9 cellular contexts compared by ENCODE assay signal in genomic region chr1:87131809-87132663, GRCh38.
DNase-seq lines count a peak whose midpoint lies in the region; ATAC-seq lines count a peak whose summit lies in the region.
"Had no signal": no experiment of that assay in that cellular context is flagged by ENCODE, and none has a peak within 500 bp of the region (broad histone marks: within the 10 kb centered on the region; RNA-seq: fewer than 3 reads in every experiment).

No MANE protein-coding gene starts in this region.

- peak overlapping the region; percentile 70 to 85 for H3K18ac ChIP-seq in mesenchymal stem cell (ENCODE audit: low read depth in 1 of 2, low read length in 2 of 2)

- no peak overlapping the region for H2AK5ac ChIP-seq in mesenchymal stem cell (ENCODE audit: low read length, severe bottlenecking)

- 35% methylated on average over 58 of the region's 66 CpGs for WGBS in mesenchymal stem cell

- H3K4me1 ChIP-seq in BLaER1 treated with 17β-estradiol and CSF1 and Interleukin-3, amounts not matched to agents 10 nM and 100 nM = peaks cover 11 to 29% (median 22%) of the 10 kb centered on the region in 10 experiments
- H3K4me1 ChIP-seq in mesenchymal stem cell (ENCODE audit: control insufficient read depth, insufficient read depth, low read depth, low read length) = peaks cover 6% of the 10 kb centered on the region

- H3K79me1 ChIP-seq in mesenchymal stem cell (replicated peaks; ENCODE audit: low read length, poor library complexity, severe bottlenecking) = no peaks in the 10 kb centered on the region

- H2BK120ac ChIP-seq in mesenchymal stem cell (ENCODE audit: low read depth, low read length) = no peak overlapping the region

- H4K8ac ChIP-seq in mesenchymal stem cell (ENCODE audit: low read length) = peak overlapping the region; percentile 66

- peak overlapping the region; percentile 36 for H2BK15ac ChIP-seq in mesenchymal stem cell (ENCODE audit: low read depth, poor library complexity, severe bottlenecking)

- H2AFZ ChIP-seq in mesenchymal stem cell (ENCODE audit: low read depth, low read length) = peak overlapping the region; percentile 97

- H2BK5ac ChIP-seq in mesenchymal stem cell (ENCODE audit: low read depth, low read length, poor library complexity, severe bottlenecking) = no peak overlapping the region

- peak overlapping the region in 10 of 11 experiments; percentile 14 to 79 (median 72); a peak in 20 of 22 replicates for H3K27ac ChIP-seq in BLaER1 treated with 17β-estradiol and CSF1 and Interleukin-3, amounts not matched to agents 10 nM and 100 nM
- H3K27ac ChIP-seq in mesenchymal stem cell (ENCODE audit: low read length, poor library complexity, severe bottlenecking) = no peak overlapping the region
- H3K27ac ChIP-seq: epithelial cell of prostate had no signal

- peak overlapping the region in 1 of 2 experiments; percentile 13 for H3K4ac ChIP-seq in mesenchymal stem cell (ENCODE audit: low read depth in 1 of 2, low read length in 2 of 2)

- H3K4me2 ChIP-seq in BLaER1 treated with 17β-estradiol and CSF1 and Interleukin-3, amounts not matched to agents 10 nM and 100 nM = peak overlapping the region; percentile 91 to 99 (median 96)
- H3K4me2 ChIP-seq in mesenchymal stem cell (ENCODE audit: low read length, poor library complexity, severe bottlenecking) = peak overlapping the region; percentile 90

- H3K14ac ChIP-seq in mesenchymal stem cell (ENCODE audit: low read length in 2 of 2) = peak overlapping the region in 1 of 2 experiments; percentile 51

- H3K9me3 ChIP-seq in BLaER1 treated with 17β-estradiol and CSF1 and Interleukin-3, amounts not matched to agents 10 nM and 100 nM (replicated peaks in 1 of 11) = no peaks in the 10 kb centered on the region
- H3K9me3 ChIP-seq in mesenchymal stem cell (ENCODE audit: control insufficient read depth, low read length) = no peaks in the 10 kb centered on the region

- H2BK12ac ChIP-seq in mesenchymal stem cell (ENCODE audit: low read length in 2 of 2) = peak overlapping the region in 1 of 2 experiments; percentile 40

- no peaks in the 10 kb centered on the region for H4K20me1 ChIP-seq in BLaER1 treated with 17β-estradiol and CSF1 and Interleukin-3, amounts not matched to agents 10 nM and 100 nM

- no peaks in the 10 kb centered on the region for H3K36me3 ChIP-seq in BLaER1 treated with 17β-estradiol and CSF1 and Interleukin-3, amounts not matched to agents 10 nM and 100 nM
- H3K36me3 ChIP-seq in mesenchymal stem cell (ENCODE audit: control insufficient read depth in 1 of 2, insufficient read depth in 2 of 2, low read depth in 1 of 2, low read length in 2 of 2) = no peaks in the 10 kb centered on the region

- H3K4me3 ChIP-seq in BLaER1 treated with 17β-estradiol and CSF1 and Interleukin-3, amounts not matched to agents 10 nM and 100 nM = peak overlapping the region; percentile 54 to 73 (median 62)
- H3K4me3 ChIP-seq in mesenchymal stem cell (ENCODE audit: insufficient read depth in 1 of 2, low read depth in 1 of 2, low read length in 2 of 2) = peak overlapping the region; percentile 46 to 76

- no peak overlapping the region for H3K23ac ChIP-seq in mesenchymal stem cell (ENCODE audit: low read length in 2 of 2)

- H3K9ac ChIP-seq in BLaER1 treated with 17β-estradiol and CSF1 and Interleukin-3, amounts not matched to agents 10 nM and 100 nM = peak overlapping the region; percentile 70 to 85 (median 78)
- H3K9ac ChIP-seq in mesenchymal stem cell (ENCODE audit: low read length) = peak overlapping the region; percentile 90

- ATAC-seq in GM19025 (IDR thresholded peaks at IDR 0.05; ENCODE audit: low read depth, unreplicated experiment) = peak; percentile 97
- peak; percentile 95 for ATAC-seq in HG03280 (IDR thresholded peaks at IDR 0.05; ENCODE audit: unreplicated experiment)

- 0 out of 22 replicates have a peak, but pooled peaks cover 0 to 5% (median 0%) of the 10 kb centered on the region in 11 experiments for H3K27me3 ChIP-seq in BLaER1 treated with 17β-estradiol and CSF1 and Interleukin-3, amounts not matched to agents 10 nM and 100 nM
- peaks cover 0 to 5% of the 10 kb centered on the region in 2 experiments for H3K27me3 ChIP-seq in mesenchymal stem cell (ENCODE audit: control insufficient read depth in 1 of 2, insufficient read depth in 1 of 2, low read length in 2 of 2)

- DNase-seq in NCI-H526 treated with DMSO at 0.1 percent for 48 hours (lab: John Stamatoyannopoulos, UW) (peak; percentile 41), mesenchymal stem cell (peak; percentile 72)
- DNase-seq in activated CD8-positive, alpha-beta memory T cell treated with anti-CD3 and anti-CD28 coated beads for 1 hour (ENCODE audit: extremely low read depth in 1 of 2, low read depth in 1 of 2) = peak; percentile 34 to 60
- peak; percentile 49 for DNase-seq in effector CD8-positive, alpha-beta T cell (lab: John Stamatoyannopoulos, UW)
- DNase-seq in stimulated activated CD8-positive, alpha-beta memory T cell treated with anti-CD3 and anti-CD28 coated beads, Interleukin-12 subunit alpha, Interleukin-12 subunit beta, amount 100 ng/mL, for 4 hours (ENCODE audit: low read depth) = peak; percentile 41

- no peak overlapping the region for H4K91ac ChIP-seq in mesenchymal stem cell (ENCODE audit: low read length)
